In genomic region chr6:7846971-7847818, GRCh38 we compare ENCODE assay signal across 12 cellular contexts.
DNase-seq lines count a peak whose midpoint lies in the region; ATAC-seq and TF ChIP-seq lines count a peak whose summit lies in the region.
"Had no signal": no experiment of that assay in that cellular context is flagged by ENCODE, and none has a peak within 500 bp of the region (broad histone marks: within the 10 kb centered on the region; RNA-seq: fewer than 3 reads in every experiment).

No MANE protein-coding gene starts in this region.

- ATAC-seq in left lung: no peak
- ATAC-seq in HG02798 (IDR thresholded peaks at IDR 0.05; ENCODE audit: poor library complexity, unreplicated experiment): no peak
- ATAC-seq: stimulated activated naive CD8-positive, alpha-beta T cell treated with anti-CD3 and anti-CD28 coated beads, Interleukin-15, amount 100 ng/mL, for 72 hours; WTC11 had no signal

- H3K9me3 ChIP-seq in endodermal cell (ENCODE audit: control insufficient read depth, low read length) (peaks cover 19% of the 10 kb centered on the region), left lung (peaks cover 0 to 17% of the 10 kb centered on the region in 2 donors)

- no peak for TF ChIP-seq CTCF in NB4 (IDR thresholded peaks at IDR 0.05; ENCODE audit: low read depth, low read length)
- TF ChIP-seq CTCF in endodermal cell (conservative IDR thresholded peaks at IDR 0.05): peak; percentile 53
- TF ChIP-seq CTCF in left lung (IDR thresholded peaks at IDR 0.05): no peak

- no peak overlapping the region for H3K9ac ChIP-seq in endodermal cell (ENCODE audit: extremely low read depth, low read length, poor library complexity, severe bottlenecking)

- H3K27me3 Mint-ChIP-seq in endodermal cell (ENCODE audit: insufficient read depth): peaks cover 2% of the 10 kb centered on the region

- H3K9me3 Mint-ChIP-seq in endodermal cell: peaks cover 25% of the 10 kb centered on the region
- H3K9me3 Mint-ChIP-seq: stimulated activated naive CD8-positive, alpha-beta T cell treated with anti-CD3 and anti-CD28 coated beads, Interleukin-15, amount 100 ng/mL, for 72 hours had no signal

- TF ChIP-seq POLR2A in NB4 (IDR thresholded peaks at IDR 0.05; ENCODE audit: extremely low read depth, insufficient read length): no peak

- H3K27me3 ChIP-seq in endodermal cell (ENCODE audit: control insufficient read depth, insufficient read depth, low read length, poor library complexity, severe bottlenecking) (peaks cover 5% of the 10 kb centered on the region), left lung (no peaks in the 10 kb centered on the region)

- no peaks in the 10 kb centered on the region for H3K36me3 Mint-ChIP-seq in endodermal cell (ENCODE audit: low read depth)

- DNase-seq in AG20443 (ENCODE audit: low spot score) (peak; percentile 49), NB4 (ENCODE audit: low read depth) (peak; percentile 13), endodermal cell (no peak), kidney tubule cell (ENCODE audit: low spot score) (peak; percentile 10), left lung (no peak), DMS53 treated with DMSO at 0.1 percent for 48 hours (lab: John Stamatoyannopoulos, UW; ENCODE audit: unreplicated experiment) (no peak), COLO668 (lab: John Stamatoyannopoulos, UW; ENCODE audit: unreplicated experiment) (no peak)
- DNase-seq: NCI-H1930; stimulated activated naive CD8-positive, alpha-beta T cell treated with anti-CD3 and anti-CD28 coated beads, Interleukin-15, amount 100 ng/mL, for 72 hours had no signal

- H3K4me1 Mint-ChIP-seq in endodermal cell: no peaks in the 10 kb centered on the region
- H3K4me1 Mint-ChIP-seq: stimulated activated naive CD8-positive, alpha-beta T cell treated with anti-CD3 and anti-CD28 coated beads, Interleukin-15, amount 100 ng/mL, for 72 hours had no signal

- H3K4me3 Mint-ChIP-seq in endodermal cell: no peak overlapping the region
- H3K4me3 Mint-ChIP-seq: stimulated activated naive CD8-positive, alpha-beta T cell treated with anti-CD3 and anti-CD28 coated beads, Interleukin-15, amount 100 ng/mL, for 72 hours; WTC11 had no signal

- H3K27ac ChIP-seq in endodermal cell (ENCODE audit: low read depth, low read length): no peak overlapping the region
- no peak overlapping the region for H3K27ac ChIP-seq in left lung
- H3K27ac ChIP-seq: SK-N-MC had no signal

- H3K4me3 ChIP-seq in NB4 (ENCODE audit: low read depth, low read length) (no peak overlapping the region), endodermal cell (ENCODE audit: low read length) (no peak overlapping the region), left lung (no peak overlapping the region)
- H3K4me3 ChIP-seq: SK-N-MC had no signal

- H3K4me1 ChIP-seq in endodermal cell (ENCODE audit: control insufficient read depth, insufficient read depth, low read length): no peaks in the 10 kb centered on the region
- H3K4me1 ChIP-seq in left lung: no peaks in the 10 kb centered on the region

- no peak overlapping the region for H3K27ac Mint-ChIP-seq in endodermal cell
- H3K27ac Mint-ChIP-seq: stimulated activated naive CD8-positive, alpha-beta T cell treated with anti-CD3 and anti-CD28 coated beads, Interleukin-15, amount 100 ng/mL, for 72 hours; WTC11 had no signal

- intact Hi-C loops in left lung (cut with DNase I): no loop called here

- WGBS in endodermal cell (ENCODE audit: insufficient coverage in 1 of 2, insufficient read length in 1 of 2), 2 experiments: 76 to 89% methylated on average over 5 to 7 of the region's 7 CpGs

- no peaks in the 10 kb centered on the region for H3K36me3 ChIP-seq in endodermal cell (ENCODE audit: control insufficient read depth, insufficient read depth, low read length)
- no peaks in the 10 kb centered on the region for H3K36me3 ChIP-seq in left lung

Comparison
In these comparisons a context has a peak if more than half of its experiments do, and no peak if none do; other contexts are left out.
1. DNase-seq: peak in AG20443 (single experiment), NB4 (single experiment) and kidney tubule cell (single experiment); none in endodermal cell (single experiment), left lung (0 of 2), DMS53 treated with DMSO at 0.1 percent for 48 hours (single experiment) and COLO668 (single experiment).